ENCODE assay signal across 15 cellular contexts in genomic region chr18:24212939-24213338, GRCh38.
DNase-seq lines count a peak whose midpoint lies in the region; ATAC-seq, FAIRE-seq and TF ChIP-seq lines count a peak whose summit lies in the region.
"Had no signal": no experiment of that assay in that cellular context is flagged by ENCODE, and none has a peak within 500 bp of the region (broad histone marks: within the 10 kb centered on the region; RNA-seq: fewer than 3 reads in every experiment).

No MANE protein-coding gene starts in this region.

- H3K9me3 Mint-ChIP-seq in MCF 10A (ENCODE audit: unreplicated experiment) (peaks cover 5% of the 10 kb centered on the region), astrocyte (ENCODE audit: unreplicated experiment) (no peaks in the 10 kb centered on the region), natural killer cell (no peaks in the 10 kb centered on the region)

- no peak for TF ChIP-seq POLR2A in breast epithelium (IDR thresholded peaks at IDR 0.05)

- H3K27ac Mint-ChIP-seq in MCF 10A (ENCODE audit: low read depth, unreplicated experiment) (peak overlapping the region; percentile 62), astrocyte (ENCODE audit: unreplicated experiment) (peak overlapping the region; percentile 74), natural killer cell (no peak overlapping the region)

- H3K27me3 ChIP-seq in breast epithelium (no peaks in the 10 kb centered on the region), astrocyte (ENCODE audit: insufficient read depth, low read length) (no peaks in the 10 kb centered on the region), tibial artery (no peaks in the 10 kb centered on the region)
- H3K27me3 ChIP-seq: tibial nerve had no signal

- no peaks in the 10 kb centered on the region for H3K4me1 ChIP-seq in breast epithelium
- H3K4me1 ChIP-seq in astrocyte (ENCODE audit: insufficient read depth, low read length), result peaks cover 29% of the 10 kb centered on the region
- peaks cover 0 to 59% (median 24%) of the 10 kb centered on the region in 4 donors for H3K4me1 ChIP-seq in tibial artery

- H3K9me3 ChIP-seq in breast epithelium (no peaks in the 10 kb centered on the region), astrocyte (ENCODE audit: insufficient read depth, low read depth, low read length) (no peaks in the 10 kb centered on the region), tibial artery (no peaks in the 10 kb centered on the region)
- H3K9me3 ChIP-seq: tibial nerve had no signal

- no peaks in the 10 kb centered on the region for H3K36me3 Mint-ChIP-seq in MCF 10A (ENCODE audit: insufficient read depth, unreplicated experiment)
- H3K36me3 Mint-ChIP-seq in astrocyte (ENCODE audit: low read depth, unreplicated experiment), result peaks cover 4% of the 10 kb centered on the region
- H3K36me3 Mint-ChIP-seq in natural killer cell, result no peaks in the 10 kb centered on the region

- peak overlapping the region; percentile 33 for H3K4me3 Mint-ChIP-seq in MCF 10A (ENCODE audit: unreplicated experiment)
- H3K4me3 Mint-ChIP-seq in astrocyte (ENCODE audit: unreplicated experiment), result no peak overlapping the region
- no peak overlapping the region for H3K4me3 Mint-ChIP-seq in natural killer cell

- H3K27ac ChIP-seq in breast epithelium (no peak overlapping the region), astrocyte (ENCODE audit: low read depth, low read length) (peak overlapping the region; percentile 40), tibial artery (peak overlapping the region; percentile 53 to 73)
- H3K27ac ChIP-seq: tibial nerve, VCaP had no signal

- POLR2A ChIA-PET in MCF 10A (lab: Yijun Ruan, JAX), result interaction anchor here (0.6 to 1.8 kb wide), 9 partner anchors 8 to 326 kb away, joined by 3 to 14 read pairs (median 3); no protein-coding TSS in a partner anchor

- H3K36me3 ChIP-seq in breast epithelium (no peaks in the 10 kb centered on the region), astrocyte (ENCODE audit: insufficient read depth, low read length) (no peaks in the 10 kb centered on the region), tibial artery (no peaks in the 10 kb centered on the region)
- H3K36me3 ChIP-seq: tibial nerve had no signal

- peak overlapping the region; percentile 18 for H3K4me2 ChIP-seq in astrocyte (ENCODE audit: low read length)

- CTCF ChIA-PET in MCF 10A (lab: Yijun Ruan, JAX), result no interaction called here

- H2AFZ ChIP-seq in astrocyte (ENCODE audit: low read depth, low read length), result no peak overlapping the region

- H3K9ac ChIP-seq in astrocyte (ENCODE audit: low read length), result no peak overlapping the region

- no peaks in the 10 kb centered on the region for H3K79me2 ChIP-seq in astrocyte (ENCODE audit: insufficient read depth, low read length)

- DNase-seq in MCF 10A (ENCODE audit: unreplicated experiment), result peak; percentile 94
- DNase-seq in breast epithelium (ENCODE audit: low spot score in 2 of 2), result no peak
- peak; percentile 96 for DNase-seq in astrocyte (ENCODE audit: low read depth)
- peak; percentile 63 for DNase-seq in hepatic stellate cell (ENCODE audit: low spot score)
- DNase-seq in tibial artery, result no peak
- no peak for DNase-seq in NCI-H510A (lab: John Stamatoyannopoulos, UW)
- DNase-seq in natural killer cell, result no peak
- DNase-seq: 8988T; activated naive CD4-positive, alpha-beta T cell; MM.1S; NK-92 treated with Interleukin-12 subunit alpha and Interleukin-12 subunit beta, amount 100 ng/mL, for 24 hours; stimulated activated CD4-positive, alpha-beta T cell treated with anti-CD3 and anti-CD28 coated beads, Interleukin-4, amount 100 ng/mL, for 24 hours had no signal

- peaks cover 28% of the 10 kb centered on the region for H3K4me1 Mint-ChIP-seq in MCF 10A (ENCODE audit: insufficient read depth, unreplicated experiment)
- peaks cover 41% of the 10 kb centered on the region for H3K4me1 Mint-ChIP-seq in astrocyte (ENCODE audit: low read depth, unreplicated experiment)
- no peaks in the 10 kb centered on the region for H3K4me1 Mint-ChIP-seq in natural killer cell

- no peak for TF ChIP-seq CTCF in MCF 10A (IDR thresholded peaks at IDR 0.05; ENCODE audit: unreplicated experiment)
- no peak for TF ChIP-seq CTCF in breast epithelium (IDR thresholded peaks at IDR 0.05)
- TF ChIP-seq CTCF in astrocyte (IDR thresholded peaks at IDR 0.05; ENCODE audit: insufficient read depth, low read depth, low read length), result no peak
- TF ChIP-seq CTCF in tibial artery (IDR thresholded peaks at IDR 0.05), result no peak
- no peak for TF ChIP-seq CTCF in natural killer cell (IDR thresholded peaks at IDR 0.05)

- no peak for ATAC-seq in HG02973 (IDR thresholded peaks at IDR 0.05; ENCODE audit: unreplicated experiment)
- no peak for ATAC-seq in natural killer cell

- no TSS peak for BruUV-seq in MCF 10A (replicated peaks; lab: Mats Ljungman, UMichigan)

- H3K4me3 ChIP-seq in breast epithelium, result no peak overlapping the region
- H3K4me3 ChIP-seq in astrocyte (ENCODE audit: insufficient read depth, low read depth, low read length), result no peak overlapping the region
- no peak overlapping the region for H3K4me3 ChIP-seq in tibial artery
- H3K4me3 ChIP-seq: tibial nerve had no signal

- H4K20me1 ChIP-seq in astrocyte (ENCODE audit: insufficient read depth, low read length), result no peaks in the 10 kb centered on the region

- no peaks in the 10 kb centered on the region for H3K27me3 Mint-ChIP-seq in MCF 10A (ENCODE audit: insufficient read depth, unreplicated experiment)
- no peaks in the 10 kb centered on the region for H3K27me3 Mint-ChIP-seq in astrocyte (ENCODE audit: low read depth, unreplicated experiment)
- H3K27me3 Mint-ChIP-seq in natural killer cell (ENCODE audit: low read depth in 2 of 2), result peaks cover 6 to 41% of the 10 kb centered on the region in 2 donors

- FAIRE-seq in astrocyte (lab: Jason Lieb, UNC), result peak; percentile 80

- intact Hi-C loops in MCF 10A (cut with micrococcal nuclease), result loop anchor here (2.0 kb wide), 1 partner anchor 58 kb away; no protein-coding TSS in a partner anchor
- intact Hi-C loops in breast epithelium (cut with DNase I; ENCODE audit: low total_unique reads), result no loop called here
- intact Hi-C loops in tibial artery (cut with DNase I; ENCODE audit: low total_unique reads), result loop anchor here (5.0 kb wide), 1 partner anchor 59 kb away; no protein-coding TSS in a partner anchor
- intact Hi-C loops in natural killer cell (cut with micrococcal nuclease), result no loop called here

Comparison
In these comparisons a context has a peak if more than half of its experiments do, and no peak if none do; other contexts are left out.
1. DNase-seq: peak in MCF 10A (single experiment), astrocyte (single experiment) and hepatic stellate cell (single experiment); none in breast epithelium (0 of 2), tibial artery (0 of 2), NCI-H510A (single experiment) and natural killer cell (single experiment).
2. intact Hi-C loops: an anchor here in MCF 10A (2.0 kb wide) and tibial artery (5.0 kb wide); none called in breast epithelium and natural killer cell.
3. H3K27ac Mint-ChIP-seq: peak in MCF 10A (single experiment) and astrocyte (single experiment); none in natural killer cell (0 of 2).
4. H3K27ac ChIP-seq: peak in astrocyte (single experiment) and tibial artery (2 of 2); none in breast epithelium (0 of 2).